ENCODE assay signal across 10 cellular contexts in the genomic region with DNA sequence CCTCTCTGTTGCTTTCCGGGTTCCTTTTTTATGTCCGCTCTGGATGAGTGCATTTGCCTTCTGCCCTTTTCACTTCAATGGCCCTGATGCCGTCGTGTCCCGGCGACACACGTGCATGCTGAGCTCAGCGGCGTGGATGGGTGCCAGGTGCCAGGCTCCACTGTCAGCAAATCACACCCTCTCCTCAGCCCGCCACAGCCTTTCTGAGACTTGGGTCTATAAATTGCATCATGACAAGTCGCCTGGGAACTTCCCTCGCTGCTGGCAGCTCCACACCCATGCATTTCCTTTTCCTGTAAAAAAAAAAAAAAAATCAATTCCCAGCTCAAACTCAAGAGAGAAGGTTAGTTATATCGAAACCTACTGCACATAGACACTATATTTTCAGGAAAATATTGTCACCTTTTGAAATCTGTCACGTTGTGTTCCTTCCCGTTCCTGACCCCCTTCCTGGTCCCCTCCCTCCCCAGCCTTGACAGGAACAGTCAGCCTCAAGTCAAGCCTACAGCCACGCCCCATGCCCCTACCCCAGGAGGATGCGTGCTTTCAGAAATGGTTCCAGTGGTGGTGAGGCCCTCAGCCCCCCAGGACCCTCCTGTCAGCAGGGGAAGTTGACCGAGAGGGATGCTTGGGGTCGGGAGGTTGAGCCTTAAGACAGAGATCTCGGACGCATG.
DNase-seq lines count a peak whose midpoint lies in the region; ATAC-seq and TF ChIP-seq lines count a peak whose summit lies in the region.
"Had no signal": no experiment of that assay in that cellular context is flagged by ENCODE, and none has a peak within 500 bp of the region (broad histone marks: within the 10 kb centered on the region; RNA-seq: fewer than 3 reads in every experiment).

No MANE protein-coding gene starts in this region.

- no peak overlapping the region for H3K27ac ChIP-seq in CD8-positive, alpha-beta T cell (ENCODE audit: low read depth, low read length)
- H3K27ac ChIP-seq in heart left ventricle = peak overlapping the region; percentile 32 to 87 (median 72)
- no peak overlapping the region for H3K27ac ChIP-seq in osteoblast (ENCODE audit: low read depth, low read length)

- peaks cover 4% of the 10 kb centered on the region for H3K4me1 ChIP-seq in CD8-positive, alpha-beta T cell (ENCODE audit: insufficient read depth, low read length)
- peaks cover 0 to 12% (median 0%) of the 10 kb centered on the region in 12 donors for H3K4me1 ChIP-seq in heart left ventricle
- no peaks in the 10 kb centered on the region for H3K4me1 ChIP-seq in osteoblast (ENCODE audit: insufficient read depth, low read length)

- in situ Hi-C loops in GM13976 (cut with MboI; ENCODE audit: low sequenced_read_pairs, unreplicated experiment) = no loop called here

- no peak for TF ChIP-seq CTCF in CD8-positive, alpha-beta T cell (IDR thresholded peaks at IDR 0.05)
- no peak for TF ChIP-seq CTCF in heart left ventricle (IDR thresholded peaks at IDR 0.05)
- no peak for TF ChIP-seq CTCF in GM13976 (IDR thresholded peaks at IDR 0.05; ENCODE audit: borderline replicate concordance, control extremely low read depth, extremely low read depth, insufficient read depth, missing control alignments)
- no peak for TF ChIP-seq CTCF in osteoblast (IDR thresholded peaks at IDR 0.05; ENCODE audit: extremely low read depth, low read depth, low read length)

- peaks cover 17% of the 10 kb centered on the region for H3K27me3 Mint-ChIP-seq in CD8-positive, alpha-beta T cell (ENCODE audit: low read depth)

- H4K20me1 ChIP-seq in osteoblast (ENCODE audit: insufficient read depth, low read length) = no peaks in the 10 kb centered on the region

- no peaks in the 10 kb centered on the region for H3K9me3 ChIP-seq in CD8-positive, alpha-beta T cell (ENCODE audit: low read length)
- H3K9me3 ChIP-seq in heart left ventricle (peaks cover 0 to 6% (median 0%) of the 10 kb centered on the region in 12 donors), osteoblast (ENCODE audit: low read depth, low read length) (no peaks in the 10 kb centered on the region)

- no peaks in the 10 kb centered on the region for H3K9me3 Mint-ChIP-seq in CD8-positive, alpha-beta T cell

- POLR2A ChIA-PET in CD8-positive, alpha-beta T cell (lab: Charles Lee) = no interaction called here

- H3K27me3 ChIP-seq in CD8-positive, alpha-beta T cell (ENCODE audit: insufficient read depth, low read length) = no peaks in the 10 kb centered on the region
- no peaks in the 10 kb centered on the region for H3K27me3 ChIP-seq in heart left ventricle
- no peaks in the 10 kb centered on the region for H3K27me3 ChIP-seq in osteoblast (ENCODE audit: insufficient read depth, low read length)

- WGBS in heart left ventricle, 4 donors = 50 to 52% (median 50%) methylated on average over 21 of the region's 21 CpGs

- H3K27ac Mint-ChIP-seq in CD8-positive, alpha-beta T cell = no peak overlapping the region

- H3K36me3 Mint-ChIP-seq in CD8-positive, alpha-beta T cell = no peaks in the 10 kb centered on the region

- H3K4me1 Mint-ChIP-seq in CD8-positive, alpha-beta T cell (ENCODE audit: low read depth) = peaks cover 12% of the 10 kb centered on the region

- DNase-seq in CD8-positive, alpha-beta T cell = peak in 2 of 7 experiments; percentile 22 to 49
- peak; percentile 14 to 27 for DNase-seq in activated CD4-positive, alpha-beta T cell treated with anti-CD3 and anti-CD28 coated beads, Interleukin-2, amount 50 U/mL, for 4 hours
- DNase-seq in heart left ventricle (peak; percentile 66 to 81 (median 72)), epidermal melanocyte (ENCODE audit: insufficient read length, low spot score) (no peak), NAMALWA (ENCODE audit: low spot score) (no peak), GM13976 (ENCODE audit: low spot score) (no peak), osteoblast (ENCODE audit: insufficient read length, low spot score, missing footprints) (no peak)
- DNase-seq in stimulated activated CD4-positive, alpha-beta T cell treated with anti-CD3 and anti-CD28 coated beads, Interleukin-12 subunit alpha, Interleukin-12 subunit beta, amount 100 ng/mL, for 24 hours (ENCODE audit: low read depth in 2 of 2) = peak; percentile 10 to 53
- DNase-seq: NCI-H69 had no signal

- H3K4me3 ChIP-seq in CD8-positive, alpha-beta T cell (ENCODE audit: low read depth, low read length) = no peak overlapping the region
- peak overlapping the region in 4 of 12 donors; percentile 10 to 27 (median 20) for H3K4me3 ChIP-seq in heart left ventricle
- no peak overlapping the region for H3K4me3 ChIP-seq in osteoblast (ENCODE audit: insufficient read depth, low read length)

- intact Hi-C loops in CD8-positive, alpha-beta T cell (cut with DNase I, micrococcal nuclease) = no loop called here
- intact Hi-C loops in heart left ventricle (cut with DNase I) = loop anchor here in 4 of 10 donors (5.0 to 10.0 kb wide), 3 partner anchors 110 to 120 kb away; partner anchors contain the start of gene PTCH1 (in 3 of the 4)

- no peak for TF ChIP-seq POLR2A in heart left ventricle (IDR thresholded peaks at IDR 0.05)

- no peak overlapping the region for H2AFZ ChIP-seq in osteoblast (ENCODE audit: low read length)

- no peaks in the 10 kb centered on the region for H3K79me2 ChIP-seq in osteoblast (ENCODE audit: insufficient read depth, low read length)

- H3K36me3 ChIP-seq in CD8-positive, alpha-beta T cell (ENCODE audit: insufficient read depth, low read length) = no peaks in the 10 kb centered on the region
- H3K36me3 ChIP-seq in heart left ventricle (no peaks in the 10 kb centered on the region), osteoblast (ENCODE audit: insufficient read depth, low read length) (no peaks in the 10 kb centered on the region)

- peak; percentile 36 for ATAC-seq in CD8-positive, alpha-beta T cell
- peak; percentile 88 to 96 (median 91) for ATAC-seq in heart left ventricle
- ATAC-seq: HCT116 had no signal

- no peak overlapping the region for H3K4me3 Mint-ChIP-seq in CD8-positive, alpha-beta T cell

- no peak overlapping the region for H3K4me2 ChIP-seq in osteoblast (ENCODE audit: insufficient read depth, low read length)

- CTCF ChIA-PET in CD8-positive, alpha-beta T cell (lab: Charles Lee) = no interaction called here

Comparison
In these comparisons a context has a peak if more than half of its experiments do, and no peak if none do; other contexts are left out.
1. DNase-seq: peak in activated CD4-positive, alpha-beta T cell treated with anti-CD3 and anti-CD28 coated beads, Interleukin-2, amount 50 U/mL, for 4 hours (2 of 2), heart left ventricle (5 of 5) and stimulated activated CD4-positive, alpha-beta T cell treated with anti-CD3 and anti-CD28 coated beads, Interleukin-12 subunit alpha, Interleukin-12 subunit beta, amount 100 ng/mL, for 24 hours (2 of 2); none in epidermal melanocyte (single experiment), NAMALWA (single experiment), GM13976 (single experiment) and osteoblast (single experiment).
2. H3K27ac ChIP-seq: peak in heart left ventricle (12 of 12); none in CD8-positive, alpha-beta T cell (single experiment) and osteoblast (single experiment).